In the genomic region with DNA sequence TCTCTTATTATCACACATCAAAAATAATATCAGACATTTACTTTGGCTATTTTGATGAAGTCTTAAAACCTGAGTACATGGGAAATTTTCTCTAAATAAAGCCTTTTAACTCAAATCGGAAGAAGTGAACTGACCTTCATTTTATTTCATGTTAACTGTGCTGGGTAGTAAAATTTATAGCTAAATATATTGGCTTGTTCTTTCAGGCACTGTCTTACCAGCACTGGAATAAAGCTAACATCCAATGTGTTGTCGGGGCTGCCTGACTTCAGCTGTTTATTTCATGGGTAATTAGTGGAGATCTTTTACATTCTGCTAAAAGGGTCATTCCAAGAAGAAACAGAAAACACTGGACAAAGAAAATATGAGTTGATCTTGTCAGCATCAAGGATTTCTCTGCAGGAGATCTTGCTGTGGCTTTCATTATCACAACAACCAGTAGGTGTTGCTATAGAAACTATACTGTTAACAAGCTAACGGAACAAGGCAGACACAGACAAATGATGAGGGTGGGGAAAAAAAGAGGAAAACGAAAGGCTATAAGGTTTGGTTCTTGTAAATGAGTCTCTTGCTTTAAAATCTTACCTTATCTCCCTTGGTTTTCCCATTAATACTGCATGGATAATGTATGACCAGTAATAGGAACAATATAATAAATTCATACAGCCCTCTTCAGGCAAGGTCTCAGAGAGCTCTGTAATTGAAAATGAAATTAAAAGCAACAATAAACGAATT, we compare ENCODE assay signal across 8 cellular contexts.
A peak's percentile ranks its signal among the peaks of the same experiment; 100 is the strongest.
DNase-seq lines count a peak whose midpoint lies in the region; ATAC-seq and TF ChIP-seq lines count a peak whose summit lies in the region.

No MANE protein-coding gene starts in this region.

- TF ChIP-seq CTCF in GM06990 (IDR thresholded peaks at IDR 0.05; ENCODE audit: insufficient read depth, low read length, poor library complexity, severe bottlenecking) (peak; percentile 24), foreskin fibroblast (IDR thresholded peaks at IDR 0.05; ENCODE audit: low read depth, low read length) (no peak), sigmoid colon (IDR thresholded peaks at IDR 0.05) (no peak)

- H3K4me1 ChIP-seq in sigmoid colon: no peaks in the 10 kb centered on the region

- H3K27ac ChIP-seq in sigmoid colon (no peak overlapping the region), caudate nucleus (ENCODE audit: low read depth, low read length) (no peak overlapping the region)

- H3K27me3 ChIP-seq in GM06990 (replicated peaks; ENCODE audit: control insufficient read depth, insufficient read depth, low read length): no peaks in the 10 kb centered on the region
- no peaks in the 10 kb centered on the region for H3K27me3 ChIP-seq in sigmoid colon

- intact Hi-C loops in sigmoid colon (cut with DNase I): no loop called here

- H3K36me3 ChIP-seq in GM06990 (ENCODE audit: control insufficient read depth, insufficient read depth, low read length) (no peaks in the 10 kb centered on the region), sigmoid colon (no peaks in the 10 kb centered on the region)

- WGBS in sigmoid colon, 2 donors: 16 to 32% methylated on average over 5 of the region's 5 CpGs

- H3K4me3 ChIP-seq in GM06990 (replicated peaks; ENCODE audit: low read depth, low read length) (no peak overlapping the region), foreskin fibroblast (ENCODE audit: low read depth in 1 of 2, low read length in 2 of 2) (peak overlapping the region in 1 of 2 donors; percentile 28), sigmoid colon (no peak overlapping the region)

- TF ChIP-seq EP300 in sigmoid colon (IDR thresholded peaks at IDR 0.05): no peak

- DNase-seq in GM06990 (ENCODE audit: extremely low read depth, insufficient read length) (no peak), RKO (ENCODE audit: low spot score) (peak; percentile 54), foreskin fibroblast (peak; percentile 35 to 62), sigmoid colon (no peak), caudate nucleus (lab: John Stamatoyannopoulos, UW) (no peak)
- DNase-seq in activated CD8-positive, alpha-beta memory T cell treated with anti-CD3 and anti-CD28 coated beads, Interleukin-2, amount 50 U/mL, for 4 hours: no peak

- no peaks in the 10 kb centered on the region for H3K9me3 ChIP-seq in sigmoid colon

- TF ChIP-seq POLR2A in sigmoid colon (IDR thresholded peaks at IDR 0.05): no peak

- ATAC-seq in GM21447 (IDR thresholded peaks at IDR 0.05; ENCODE audit: unreplicated experiment): peak; percentile 91
- ATAC-seq in HG03565 (IDR thresholded peaks at IDR 0.05; ENCODE audit: unreplicated experiment): peak; percentile 85

Comparison
In these comparisons a context has a peak if more than half of its experiments do, and no peak if none do; other contexts are left out.
1. DNase-seq: peak in RKO (single experiment) and foreskin fibroblast (2 of 2); none in GM06990 (single experiment), sigmoid colon (single experiment), activated CD8-positive, alpha-beta memory T cell treated with anti-CD3 and anti-CD28 coated beads, Interleukin-2, amount 50 U/mL, for 4 hours (single experiment) and caudate nucleus (0 of 61).